Comparison of ENCODE assay signal across 8 cellular contexts in genomic region chr10:124641282-124642075, GRCh38.
DNase-seq lines count a peak whose midpoint lies in the region; ATAC-seq and TF ChIP-seq lines count a peak whose summit lies in the region.

No MANE protein-coding gene starts in this region.

- peak overlapping the region; percentile 77 for H3K27ac Mint-ChIP-seq in activated CD8-positive, alpha-beta T cell treated with anti-CD3 and anti-CD28 coated beads, Interleukin-2, amount 10 ng/mL, durations not matched to agents 7 days and 5 days

- TF ChIP-seq POLR2A in spleen (IDR thresholded peaks at IDR 0.05): no peak

- H3K4me3 Mint-ChIP-seq in activated CD8-positive, alpha-beta T cell treated with anti-CD3 and anti-CD28 coated beads, Interleukin-2, amount 10 ng/mL, durations not matched to agents 7 days and 5 days: no peak overlapping the region

- peaks cover 0 to 45% (median 5%) of the 10 kb centered on the region in 6 donors for H3K36me3 ChIP-seq in spleen

- peaks cover 58% of the 10 kb centered on the region for H3K4me1 Mint-ChIP-seq in activated CD8-positive, alpha-beta T cell treated with anti-CD3 and anti-CD28 coated beads, Interleukin-2, amount 10 ng/mL, durations not matched to agents 7 days and 5 days (ENCODE audit: low read depth)

- peak; percentile 23 for ATAC-seq in activated CD8-positive, alpha-beta T cell treated with anti-CD3 and anti-CD28 coated beads, Interleukin-2, amount 10 ng/mL, durations not matched to agents 7 days and 5 days
- no peak for ATAC-seq in GM21526 (IDR thresholded peaks at IDR 0.05; ENCODE audit: low FRiP score, unreplicated experiment)

- H3K36me3 Mint-ChIP-seq in activated CD8-positive, alpha-beta T cell treated with anti-CD3 and anti-CD28 coated beads, Interleukin-2, amount 10 ng/mL, durations not matched to agents 7 days and 5 days (ENCODE audit: low read depth): peaks cover 4% of the 10 kb centered on the region

- TF ChIP-seq CTCF in fibroblast of villous mesenchyme (IDR thresholded peaks at IDR 0.05; ENCODE audit: insufficient read depth, low read depth, low read length) (no peak), spleen (IDR thresholded peaks at IDR 0.05 in 8 of 11, conservative IDR thresholded peaks at IDR 0.05 in 3 of 11) (no peak)

- POLR2A ChIA-PET in activated CD8-positive, alpha-beta T cell treated with anti-CD3 and anti-CD28 coated beads, Interleukin-2, amount 10 ng/mL, durations not matched to agents 7 days and 5 days (lab: Charles Lee): no interaction called here

- H3K4me3 ChIP-seq in Jurkat, Clone E6-1 (ENCODE audit: low read length): 0 out of 2 replicates have a peak overlapping the region, but pooled peaks have one; percentile 7
- H3K4me3 ChIP-seq in fibroblast of villous mesenchyme (ENCODE audit: low read depth, low read length) (no peak overlapping the region), spleen (peak overlapping the region in 1 of 8 donors; percentile 46)

- WGBS in spleen, 5 donors: 46 to 58% (median 48%) methylated on average over 14 of the region's 14 CpGs

- intact Hi-C loops in spleen (cut with DNase I; ENCODE audit: low total_unique reads): loop anchor here (10.0 kb wide), 1 partner anchor 103 kb away; the partner anchor contains the start of gene FAM53B

- DNase-seq in stimulated activated CD4-positive, alpha-beta T cell treated with anti-CD3 and anti-CD28 coated beads, Interleukin-15, amount 100 ng/mL, for 24 hours: peak; percentile 36
- DNase-seq in stimulated activated CD4-positive, alpha-beta T cell treated with anti-CD3 and anti-CD28 coated beads, Interleukin-2, amount 100 ng/mL, for 48 hours: no peak
- DNase-seq in Jurkat, Clone E6-1 (ENCODE audit: low read depth, low spot score): peak; percentile 71
- no peak for DNase-seq in activated CD8-positive, alpha-beta T cell treated with anti-CD3 and anti-CD28 coated beads, Interleukin-2, amount 10 ng/mL, durations not matched to agents 7 days and 5 days
- peak; percentile 93 for DNase-seq in fibroblast of villous mesenchyme (ENCODE audit: low read depth)
- peak; percentile 76 for DNase-seq in spleen
- DNase-seq in H4 (ENCODE audit: low spot score): no peak

- CTCF ChIA-PET in activated CD8-positive, alpha-beta T cell treated with anti-CD3 and anti-CD28 coated beads, Interleukin-2, amount 10 ng/mL, durations not matched to agents 7 days and 5 days (lab: Charles Lee): no interaction called here

- H3K27me3 Mint-ChIP-seq in activated CD8-positive, alpha-beta T cell treated with anti-CD3 and anti-CD28 coated beads, Interleukin-2, amount 10 ng/mL, durations not matched to agents 7 days and 5 days (ENCODE audit: low read depth): no peaks in the 10 kb centered on the region

- H3K27ac ChIP-seq in spleen: peak overlapping the region; percentile 37 to 95 (median 86)

- peaks cover 68 to 100% (median 100%) of the 10 kb centered on the region in 6 donors for H3K4me1 ChIP-seq in spleen

- H3K27me3 ChIP-seq in spleen (replicated peaks in 1 of 7): no peaks in the 10 kb centered on the region

- no peaks in the 10 kb centered on the region for H3K9me3 ChIP-seq in spleen

- H3K9me3 Mint-ChIP-seq in activated CD8-positive, alpha-beta T cell treated with anti-CD3 and anti-CD28 coated beads, Interleukin-2, amount 10 ng/mL, durations not matched to agents 7 days and 5 days (ENCODE audit: insufficient read depth): no peaks in the 10 kb centered on the region

Comparison
In these comparisons a context has a peak if more than half of its experiments do, and no peak if none do; other contexts are left out.
1. DNase-seq: peak in stimulated activated CD4-positive, alpha-beta T cell treated with anti-CD3 and anti-CD28 coated beads, Interleukin-15, amount 100 ng/mL, for 24 hours (single experiment), Jurkat, Clone E6-1 (single experiment), fibroblast of villous mesenchyme (single experiment) and spleen (single experiment); none in stimulated activated CD4-positive, alpha-beta T cell treated with anti-CD3 and anti-CD28 coated beads, Interleukin-2, amount 100 ng/mL, for 48 hours (0 of 2), activated CD8-positive, alpha-beta T cell treated with anti-CD3 and anti-CD28 coated beads, Interleukin-2, amount 10 ng/mL, durations not matched to agents 7 days and 5 days (single experiment) and H4 (single experiment).